2 cellular contexts compared by ENCODE assay signal in the genomic region with DNA sequence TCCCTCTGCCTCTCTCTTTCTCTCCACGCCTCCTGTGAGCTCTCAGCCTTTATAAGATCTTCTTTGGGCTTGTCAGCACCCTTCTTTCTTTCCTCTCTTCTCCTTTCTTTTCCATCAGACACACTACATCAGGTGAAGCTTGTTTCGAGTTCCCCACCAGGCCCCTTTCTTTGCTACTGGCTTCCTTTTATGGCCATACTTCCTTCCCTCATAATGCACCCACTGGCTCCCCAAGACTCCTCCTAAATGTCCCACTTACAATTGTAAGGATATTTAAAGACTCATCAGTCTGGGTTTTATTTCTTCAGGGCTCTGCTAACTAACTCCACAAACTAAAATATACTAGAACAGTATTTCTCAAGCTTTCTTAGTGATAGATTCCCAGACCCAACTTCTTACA.
TF ChIP-seq lines count a peak whose summit lies in the region.

No MANE protein-coding gene starts in this region.

TF ChIP-seq in HCT116, 20 proteins besides CTCF, POLR2A, EP300 and RAD21:
- TF ChIP-seq SRF (IDR thresholded peaks at IDR 0.05; ENCODE audit: low read depth): peak; percentile 25; the same call in 1 of the 2 replicates
- TF ChIP-seq, protein P1, sequence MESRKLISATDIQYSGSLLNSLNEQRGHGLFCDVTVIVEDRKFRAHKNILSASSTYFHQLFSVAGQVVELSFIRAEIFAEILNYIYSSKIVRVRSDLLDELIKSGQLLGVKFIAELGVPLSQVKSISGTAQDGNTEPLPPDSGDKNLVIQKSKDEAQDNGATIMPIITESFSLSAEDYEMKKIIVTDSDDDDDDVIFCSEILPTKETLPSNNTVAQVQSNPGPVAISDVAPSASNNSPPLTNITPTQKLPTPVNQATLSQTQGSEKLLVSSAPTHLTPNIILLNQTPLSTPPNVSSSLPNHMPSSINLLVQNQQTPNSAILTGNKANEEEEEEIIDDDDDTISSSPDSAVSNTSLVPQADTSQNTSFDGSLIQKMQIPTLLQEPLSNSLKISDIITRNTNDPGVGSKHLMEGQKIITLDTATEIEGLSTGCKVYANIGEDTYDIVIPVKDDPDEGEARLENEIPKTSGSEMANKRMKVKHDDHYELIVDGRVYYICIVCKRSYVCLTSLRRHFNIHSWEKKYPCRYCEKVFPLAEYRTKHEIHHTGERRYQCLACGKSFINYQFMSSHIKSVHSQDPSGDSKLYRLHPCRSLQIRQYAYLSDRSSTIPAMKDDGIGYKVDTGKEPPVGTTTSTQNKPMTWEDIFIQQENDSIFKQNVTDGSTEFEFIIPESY (IDR thresholded peaks at IDR 0.05; ENCODE audit: extremely low read depth, insufficient replicate concordance, low read length): no peak

TF ChIP-seq in K562, 482 proteins besides CTCF, POLR2A, EP300 and RAD21:
- TF ChIP-seq CHD4 (IDR thresholded peaks at IDR 0.05; ENCODE audit: insufficient read depth, insufficient replicate concordance, low read depth, low read length, poor library complexity, severe bottlenecking) (no peak), SRF (CRISPR knock-in tag; IDR thresholded peaks at IDR 0.05) (peak in 1 of 2 experiments; percentile 59; a peak in 1 of 4 replicates)
